In genomic region chr20:46935394-46936017, GRCh38 we compare ENCODE assay signal across 29 cellular contexts. TPM values are rescaled to one million over a fixed set of nuclear protein-coding genes. Genes with fewer than 3 reads are reported as not detected.
DNase-seq lines count a peak whose midpoint lies in the region; ATAC-seq, FAIRE-seq and TF ChIP-seq lines count a peak whose summit lies in the region.
"Had no signal": no experiment of that assay in that cellular context is flagged by ENCODE, and none has a peak within 500 bp of the region (broad histone marks: within the 10 kb centered on the region; RNA-seq: fewer than 3 reads in every experiment).

No MANE protein-coding gene starts in this region.

- no peaks in the 10 kb centered on the region for H3K4me1 ChIP-seq in HepG2 (ENCODE audit: insufficient read depth, low read length)
- no peaks in the 10 kb centered on the region for H3K4me1 ChIP-seq in right lobe of liver
- H3K4me1 ChIP-seq: BE2C, BLaER1 had no signal

- POLR2A ChIA-PET in HepG2 (lab: Yijun Ruan, JAX): no interaction called here
- POLR2A ChIA-PET in WTC11 (lab: Charles Lee): no interaction called here

- H3K27ac Mint-ChIP-seq in WTC11: no peak overlapping the region
- peak overlapping the region; percentile 65 for H3K27ac Mint-ChIP-seq in glutamatergic neuron (ENCODE audit: unreplicated experiment)
- H3K27ac Mint-ChIP-seq: CD14-positive monocyte; CD4-positive, CD25-positive, alpha-beta regulatory T cell had no signal

- no peak for ATAC-seq in HepG2
- ATAC-seq in right lobe of liver: no peak
- ATAC-seq in WTC11: no peak
- ATAC-seq: GM12878 had no signal

- in situ Hi-C loops in HepG2 (cut with HindIII; ENCODE audit: extremely low pct_ligation_motif_present, low pct_unique_long_range_greater_than_20kb): no loop called here

- intact Hi-C loops in HepG2 (cut with micrococcal nuclease; ENCODE audit: unreplicated experiment): no loop called here
- intact Hi-C loops in right lobe of liver (cut with DNase I): no loop called here

- no peaks in the 10 kb centered on the region for H4K20me1 ChIP-seq in HepG2 (ENCODE audit: insufficient read depth, low read length)
- H4K20me1 ChIP-seq: BLaER1 had no signal

- DNase-seq in HepG2 (ENCODE audit: low spot score) (no peak), right lobe of liver (no peak), WTC11 (ENCODE audit: low spot score) (no peak), glutamatergic neuron (no peak), hippocampal formation (lab: John Stamatoyannopoulos, UW) (no peak)
- no peak for DNase-seq in stimulated activated CD4-positive, alpha-beta T cell treated with anti-CD3 and anti-CD28 coated beads, Interleukin-12 subunit alpha, Interleukin-12 subunit beta, amount 100 ng/mL, for 4 hours
- DNase-seq: 8988T; ACHN; BE2C; C1 segment of cervical spinal cord; CD4-positive, alpha-beta memory T cell; CD4-positive, CD25-positive, alpha-beta regulatory T cell; CD8-positive, alpha-beta memory T cell; COR-L47; DMS 273 treated with DMSO at 0.1 percent for 48 hours; DMS153; DMS53; DMS79; DND-41; EL; GDM1 had no signal

- H3K4me3 Mint-ChIP-seq in WTC11 (no peak overlapping the region), glutamatergic neuron (ENCODE audit: unreplicated experiment) (no peak overlapping the region)
- H3K4me3 Mint-ChIP-seq: CD14-positive monocyte; CD4-positive, alpha-beta memory T cell; CD4-positive, CD25-positive, alpha-beta regulatory T cell; CD8-positive, alpha-beta memory T cell had no signal

- no peak for TF ChIP-seq CTCF in HepG2 (CRISPR knock-in tag; IDR thresholded peaks at IDR 0.05)
- no peak for TF ChIP-seq CTCF in right lobe of liver (IDR thresholded peaks at IDR 0.05)
- TF ChIP-seq CTCF in WTC11 (IDR thresholded peaks at IDR 0.05): no peak
- no peak for TF ChIP-seq CTCF in glutamatergic neuron (IDR thresholded peaks at IDR 0.05; ENCODE audit: partially characterized antibody, unreplicated experiment)

- H3K27me3 ChIP-seq in HepG2 (ENCODE audit: control insufficient read depth in 1 of 2, insufficient read depth in 2 of 2, low read length in 2 of 2) (peaks cover 2 to 29% of the 10 kb centered on the region in 2 experiments; a peak in 3 of 5 replicates), right lobe of liver (no peaks in the 10 kb centered on the region)
- H3K27me3 ChIP-seq: BE2C, BLaER1 had no signal

- CTCF ChIA-PET in HepG2 (lab: Yijun Ruan, JAX; ENCODE audit: low intra/inter-chr PET ratio, low total read pairs): no interaction called here
- CTCF ChIA-PET in WTC11 (lab: Charles Lee): no interaction called here

- H3K36me3 ChIP-seq in HepG2 (replicated peaks in 1 of 2; ENCODE audit: control insufficient read depth in 1 of 2, insufficient read depth in 2 of 2, low read length in 2 of 2): no peaks in the 10 kb centered on the region
- no peaks in the 10 kb centered on the region for H3K36me3 ChIP-seq in right lobe of liver
- H3K36me3 ChIP-seq: BE2C, BLaER1 had no signal

- BruUV-seq in HepG2 (replicated peaks; lab: Mats Ljungman, UMichigan): no TSS peak

- no peak overlapping the region for H2AFZ ChIP-seq in HepG2 (ENCODE audit: low read length)

- FAIRE-seq in HepG2 (lab: Jason Lieb, UNC): no peak
- FAIRE-seq: A204.1, GM12878, GM12892, GM18507 had no signal

- H3K27me3 Mint-ChIP-seq in WTC11 (ENCODE audit: low read depth): no peaks in the 10 kb centered on the region
- peaks cover 8% of the 10 kb centered on the region for H3K27me3 Mint-ChIP-seq in glutamatergic neuron (ENCODE audit: unreplicated experiment)

- H3K9me3 Mint-ChIP-seq in WTC11 (peaks cover 5% of the 10 kb centered on the region), glutamatergic neuron (ENCODE audit: unreplicated experiment) (peaks cover 11% of the 10 kb centered on the region)
- H3K9me3 Mint-ChIP-seq: CD4-positive, alpha-beta memory T cell; CD8-positive, alpha-beta memory T cell had no signal

- H3K9me3 ChIP-seq in HepG2 (ENCODE audit: low read length) (no peaks in the 10 kb centered on the region), right lobe of liver (no peaks in the 10 kb centered on the region)
- H3K9me3 ChIP-seq: BE2C, BLaER1 had no signal

- no peak overlapping the region for H3K9ac ChIP-seq in HepG2 (ENCODE audit: insufficient read depth, low read depth, low read length)
- H3K9ac ChIP-seq: BLaER1 had no signal

- H3K4me1 Mint-ChIP-seq in WTC11 (no peaks in the 10 kb centered on the region), glutamatergic neuron (ENCODE audit: low read depth, unreplicated experiment) (peaks cover 50% of the 10 kb centered on the region)
- H3K4me1 Mint-ChIP-seq: CD14-positive monocyte; CD4-positive, alpha-beta memory T cell; CD4-positive, CD25-positive, alpha-beta regulatory T cell; CD8-positive, alpha-beta memory T cell had no signal

- no peaks in the 10 kb centered on the region for H3K36me3 Mint-ChIP-seq in WTC11
- H3K36me3 Mint-ChIP-seq in glutamatergic neuron (ENCODE audit: unreplicated experiment): no peaks in the 10 kb centered on the region
- H3K36me3 Mint-ChIP-seq: CD14-positive monocyte; CD4-positive, alpha-beta memory T cell; CD4-positive, CD25-positive, alpha-beta regulatory T cell; CD8-positive, alpha-beta memory T cell had no signal

- 26% methylated on average over 9 of the region's 9 CpGs for WGBS in HepG2 (ENCODE audit: low lambda C conversion rate)
- 84% methylated on average over 9 of the region's 9 CpGs for WGBS in right lobe of liver (ENCODE audit: insufficient coverage, low coverage, low lambda C conversion rate, missing lambda C conversion rate)

- H3K79me2 ChIP-seq in HepG2 (ENCODE audit: insufficient read depth, low read length): no peaks in the 10 kb centered on the region

- no peak overlapping the region for H3K27ac ChIP-seq in HepG2 (ENCODE audit: extremely low read length, insufficient read depth, low read length)
- H3K27ac ChIP-seq in right lobe of liver: no peak overlapping the region
- H3K27ac ChIP-seq: BLaER1 had no signal

- TF ChIP-seq EP300 in HepG2 (IDR thresholded peaks at IDR 0.05; ENCODE audit: low read depth in 2 of 2, low read length in 2 of 2) (no peak), HepG2 (CRISPR knock-in tag; IDR thresholded peaks at IDR 0.05; ENCODE audit: borderline replicate concordance) (no peak)

- H3K4me3 ChIP-seq in HepG2 (replicated peaks in 1 of 3; ENCODE audit: insufficient read depth in 1 of 3, low read depth in 2 of 3, low read length in 3 of 3) (no peak overlapping the region), right lobe of liver (no peak overlapping the region)
- H3K4me3 ChIP-seq: BLaER1, GM12878 had no signal

- no peak overlapping the region for H3K4me2 ChIP-seq in HepG2 (ENCODE audit: low read depth, low read length)
- H3K4me2 ChIP-seq: BLaER1 had no signal

- TF ChIP-seq RAD21 in HepG2 (CRISPR knock-in tag; IDR thresholded peaks at IDR 0.05): no peak

- TF ChIP-seq POLR2A in HepG2 (IDR thresholded peaks at IDR 0.05; ENCODE audit: insufficient read depth in 1 of 2, low read depth in 2 of 2, low read length in 2 of 2) (no peak), right lobe of liver (IDR thresholded peaks at IDR 0.05) (no peak)

TF ChIP-seq in HepG2, 621 proteins besides CTCF, POLR2A, EP300 and RAD21 (continues in another document):
- TF ChIP-seq ATF7 (IDR thresholded peaks at IDR 0.05) (peak; percentile 98), ATF7 (CRISPR knock-in tag; IDR thresholded peaks at IDR 0.05) (no peak), CREB1 (IDR thresholded peaks at IDR 0.05) (peak; percentile 94), CREB1 (CRISPR knock-in tag; IDR thresholded peaks at IDR 0.05) (no peak), CEBPB (IDR thresholded peaks at IDR 0.05; ENCODE audit: borderline replicate concordance, low read depth, low read length) (0 out of 2 replicates have a peak, but pooled peaks have one; percentile 8), SALL1 (CRISPR knock-in tag; IDR thresholded peaks at IDR 0.05) (no peak)

RNA-seq across cellular contexts. Expression of gene EYA2, which starts 40.9 kb away (rescaled TPM):
- not detected in 2 replicates for total RNA-seq in HepG2 (2016; rRNA removed; fragmentation: Illumina TruSeq; extraction: Trizol)
- total RNA-seq in HepG2 (2016; cell fraction: cytosol; rRNA removed; fragmentation: Illumina TruSeq; extraction: Trizol; ENCODE audit: low read depth): not detected in 2 replicates
- not detected in 2 replicates for total RNA-seq in HepG2 (2016; cell fraction: insoluble cytoplasmic fraction; rRNA removed; fragmentation: Illumina TruSeq; extraction: Trizol)
- total RNA-seq in HepG2 (2016; cell fraction: membrane; rRNA removed; fragmentation: Illumina TruSeq; extraction: Trizol): not detected in 2 replicates
- total RNA-seq in HepG2 (2016; cell fraction: nucleus; rRNA removed; fragmentation: Illumina TruSeq; extraction: Trizol): not detected in 2 replicates
- polyA plus RNA-seq in HepG2 (2011; rRNA removed): not detected in 2 replicates
- not detected in 2 replicates for polyA plus RNA-seq in HepG2 (2011; cell fraction: cytosol; rRNA removed)
- not detected in 2 replicates for polyA plus RNA-seq in HepG2 (2011; cell fraction: nucleus; rRNA removed)
- not detected in 2 replicates for polyA plus RNA-seq in HepG2 (2012)
- not detected in 2 replicates for polyA plus RNA-seq in HepG2 (2016; cell fraction: cytosol; fragmentation: Illumina TruSeq; extraction: Trizol; ENCODE audit: low read depth)
- not detected in 2 replicates for polyA plus RNA-seq in HepG2 (2016; cell fraction: insoluble cytoplasmic fraction; fragmentation: Illumina TruSeq; extraction: Trizol; ENCODE audit: low read depth)
- polyA plus RNA-seq in HepG2 (2016; cell fraction: membrane; fragmentation: Illumina TruSeq; extraction: Trizol; ENCODE audit: low read depth): not detected in 2 replicates
- polyA plus RNA-seq in HepG2 (2016; cell fraction: nucleus; fragmentation: Illumina TruSeq; extraction: Trizol; ENCODE audit: insufficient read depth, low read depth): not detected in 2 replicates
- polyA minus RNA-seq in HepG2 (2011; rRNA and poly(A)+ RNA removed; ENCODE audit: low replicate concordance): not detected in 2 replicates
- polyA minus RNA-seq in HepG2 (2011; cell fraction: cytosol; rRNA and poly(A)+ RNA removed): not detected in 2 replicates
- not detected in 2 replicates for polyA minus RNA-seq in HepG2 (2011; cell fraction: nucleus; rRNA and poly(A)+ RNA removed)
- 1 to 10 TPM in 1 of 6 experiments, under 1 TPM in 5; 0.12 to 3.0 (median 0.49) TPM for total RNA-seq in right lobe of liver
- total RNA-seq in WTC11 (2021): 0.64 to 1.5 TPM (median 0.76 TPM) in 3 replicates
- 94.1 TPM for total RNA-seq in glutamatergic neuron (ENCODE audit: unreplicated experiment)
- total RNA-seq: A673; CD4-positive, alpha-beta memory T cell; CD4-positive, CD25-positive, alpha-beta regulatory T cell; CD8-positive, alpha-beta memory T cell; G401; GM12878 had no signal
- polyA plus RNA-seq: CD4-positive, alpha-beta memory T cell; CD4-positive, CD25-positive, alpha-beta regulatory T cell; CD8-positive, alpha-beta memory T cell had no signal

Comparison
In these comparisons a context has a peak if more than half of its experiments do, and no peak if none do; other contexts are left out.
1. RNA of gene EYA2, which starts 40.9 kb away (total RNA-seq): 94.1 TPM in glutamatergic neuron (single experiment); 0.64 to 1.5 TPM in WTC11, 0.12 to 3.0 TPM in right lobe of liver and not detected in HepG2; every median in the first group is over 10 times any median in the second.